Comparison of ENCODE assay signal across 13 cellular contexts in the genomic region with DNA sequence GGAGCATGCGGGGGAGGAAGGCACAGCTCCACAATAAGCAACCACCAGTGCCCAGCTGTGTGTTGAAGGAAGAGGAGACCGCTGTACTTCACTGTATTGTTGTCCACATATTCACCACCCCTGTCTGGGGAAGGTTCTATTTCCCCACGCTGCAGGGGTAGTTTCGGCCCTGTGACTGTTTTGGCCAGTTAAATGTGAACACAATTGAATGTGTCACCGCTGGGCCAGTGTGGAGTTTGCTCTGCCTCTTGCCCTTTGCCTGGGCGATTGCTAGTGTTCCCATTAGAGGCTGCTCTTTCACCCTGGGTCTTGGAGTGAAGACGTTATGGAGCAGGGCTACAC. TPM values are rescaled to one million over a fixed set of nuclear protein-coding genes. Genes with fewer than 3 reads are reported as not detected.
A peak's percentile ranks its signal among the peaks of the same experiment; 100 is the strongest.
DNase-seq lines count a peak whose midpoint lies in the region; ATAC-seq and TF ChIP-seq lines count a peak whose summit lies in the region.
"Had no signal": no experiment of that assay in that cellular context is flagged by ENCODE, and none has a peak within 500 bp of the region (broad histone marks: within the 10 kb centered on the region; RNA-seq: fewer than 3 reads in every experiment).

No MANE protein-coding gene starts in this region.

- intact Hi-C loops in MCF 10A (cut with micrococcal nuclease) = no loop called here
- intact Hi-C loops in breast epithelium (cut with DNase I; ENCODE audit: low total_unique reads) = no loop called here
- intact Hi-C loops in uterus (cut with DNase I; ENCODE audit: low total_unique reads) = no loop called here

- no peaks in the 10 kb centered on the region for H3K4me1 ChIP-seq in breast epithelium
- peaks cover 2 to 14% (median 8%) of the 10 kb centered on the region in 4 donors for H3K4me1 ChIP-seq in liver (ENCODE audit: control insufficient read depth in 4 of 4, insufficient read depth in 4 of 4, low read length in 3 of 4)
- peaks cover 4 to 7% of the 10 kb centered on the region in 2 donors for H3K4me1 ChIP-seq in uterus

- CTCF ChIA-PET in MCF 10A (lab: Yijun Ruan, JAX) = interaction anchor here (1.2 kb wide), 1 partner anchor 32 kb away, joined by 3 read pairs; the partner anchor contains the start of gene UBE4B

- H3K4me3 Mint-ChIP-seq in MCF 10A (ENCODE audit: unreplicated experiment) = no peak overlapping the region

- H3K27me3 ChIP-seq in breast epithelium = no peaks in the 10 kb centered on the region
- no peaks in the 10 kb centered on the region for H3K27me3 ChIP-seq in liver (ENCODE audit: control insufficient read depth in 4 of 4, insufficient read depth in 4 of 4, low read length in 3 of 4)
- H3K27me3 ChIP-seq in uterus = no peaks in the 10 kb centered on the region

- POLR2A ChIA-PET in MCF 10A (lab: Yijun Ruan, JAX) = interaction anchor here (1.9 kb wide), 1 partner anchor 10 kb away, joined by 6 read pairs; no protein-coding TSS in a partner anchor

- peak; percentile 30 to 43 for TF ChIP-seq RAD21 in liver (IDR thresholded peaks at IDR 0.05)

- no peaks in the 10 kb centered on the region for H3K27me3 Mint-ChIP-seq in MCF 10A (ENCODE audit: insufficient read depth, unreplicated experiment)

- TF ChIP-seq POLR2A in breast epithelium (IDR thresholded peaks at IDR 0.05) = no peak
- no peak for TF ChIP-seq POLR2A in uterus (IDR thresholded peaks at IDR 0.05)
- TF ChIP-seq POLR2A in erythroblast (IDR thresholded peaks at IDR 0.05; ENCODE audit: low read length) = no peak

- H3K9me3 ChIP-seq in breast epithelium (no peaks in the 10 kb centered on the region), liver (ENCODE audit: control insufficient read depth in 4 of 4, low read length in 3 of 4) (no peaks in the 10 kb centered on the region), uterus (no peaks in the 10 kb centered on the region)
- H3K9me3 ChIP-seq: HAP-1, thoracic aorta had no signal

- 42% methylated on average over 7 of the region's 7 CpGs for WGBS in liver

- TF ChIP-seq CTCF in MCF 10A (IDR thresholded peaks at IDR 0.05; ENCODE audit: unreplicated experiment) (no peak), breast epithelium (IDR thresholded peaks at IDR 0.05) (no peak), liver (IDR thresholded peaks at IDR 0.05; ENCODE audit: low read depth, low read length, missing input control) (no peak), uterus (IDR thresholded peaks at IDR 0.05) (no peak)

- H3K4me3 ChIP-seq in breast epithelium (no peak overlapping the region), liver (ENCODE audit: low read depth in 1 of 3, low read length in 3 of 3) (no peak overlapping the region), uterus (no peak overlapping the region)
- H3K4me3 ChIP-seq: HAP-1, thoracic aorta had no signal

- DNase-seq in MCF 10A (ENCODE audit: unreplicated experiment) = no peak
- no peak for DNase-seq in breast epithelium (ENCODE audit: low spot score in 2 of 2)
- no peak for DNase-seq in epithelial cell of prostate (ENCODE audit: low read depth, low spot score)
- no peak for DNase-seq in uterus
- DNase-seq in NCI-H1694 treated with DMSO at 0.1 percent for 48 hours (lab: John Stamatoyannopoulos, UW) = no peak
- no peak for DNase-seq in erythroblast (lab: John Stamatoyannopoulos, UW)
- DNase-seq: NCI-H1436; RPMI8226; stimulated activated CD4-positive, alpha-beta T cell treated with anti-CD3 and anti-CD28 coated beads, Interleukin-2, amount 100 ng/mL, for 48 hours had no signal

- no peak overlapping the region for H3K9ac ChIP-seq in liver (ENCODE audit: low read depth in 1 of 2, low read length in 2 of 2)

- peaks cover 39% of the 10 kb centered on the region for H3K4me1 Mint-ChIP-seq in MCF 10A (ENCODE audit: insufficient read depth, unreplicated experiment)

- H3K27ac Mint-ChIP-seq in MCF 10A (ENCODE audit: low read depth, unreplicated experiment) = peak overlapping the region; percentile 85

- H3K36me3 Mint-ChIP-seq in MCF 10A (ENCODE audit: insufficient read depth, unreplicated experiment) = peaks cover 13% of the 10 kb centered on the region

- H3K9me3 Mint-ChIP-seq in MCF 10A (ENCODE audit: unreplicated experiment) = no peaks in the 10 kb centered on the region

- no peak for ATAC-seq in GM19351 (IDR thresholded peaks at IDR 0.05; ENCODE audit: unreplicated experiment)

- H3K36me3 ChIP-seq in breast epithelium (no peaks in the 10 kb centered on the region), liver (ENCODE audit: control insufficient read depth in 4 of 4, insufficient read depth in 3 of 4, low read depth in 1 of 4, low read length in 3 of 4) (no peaks in the 10 kb centered on the region), uterus (no peaks in the 10 kb centered on the region)
- H3K36me3 ChIP-seq: HAP-1, thoracic aorta had no signal

- H3K27ac ChIP-seq in breast epithelium = peak overlapping the region in 1 of 2 donors; percentile 10
- H3K27ac ChIP-seq in epithelial cell of prostate = peak overlapping the region; percentile 94
- H3K27ac ChIP-seq in liver (ENCODE audit: low read depth in 1 of 2, low read length in 2 of 2) = peak overlapping the region; percentile 85 to 87
- H3K27ac ChIP-seq in uterus = peak overlapping the region; percentile 83 to 91

- no TSS peak for BruUV-seq in MCF 10A (replicated peaks; lab: Mats Ljungman, UMichigan)

TF ChIP-seq in liver, 16 proteins besides CTCF, POLR2A, EP300 and RAD21:
- TF ChIP-seq EGR1 (IDR thresholded peaks at IDR 0.05; ENCODE audit: low read depth in 2 of 2) (peak; percentile 25 to 55), FOXA2 (IDR thresholded peaks at IDR 0.05) (peak; percentile 34), NR2F2 (IDR thresholded peaks at IDR 0.05) (no peak), MAX (IDR thresholded peaks at IDR 0.05) (peak; percentile 44), YY1 (IDR thresholded peaks at IDR 0.05) (peak; percentile 75), SP1 (IDR thresholded peaks at IDR 0.05) (peak; percentile 71), JUND (IDR thresholded peaks at IDR 0.05) (peak; percentile 60 to 87), HNF4G (IDR thresholded peaks at IDR 0.05) (peak; percentile 69), HNF4A (conservative IDR thresholded peaks at IDR 0.05) (peak; percentile 92 to 99), TAF1 (conservative IDR thresholded peaks at IDR 0.05) (no peak), FOXA1 (IDR thresholded peaks at IDR 0.05) (no peak), GABPA (IDR thresholded peaks at IDR 0.05 in 1 of 2, conservative IDR thresholded peaks at IDR 0.05 in 1 of 2) (no peak), RXRA (IDR thresholded peaks at IDR 0.05) (peak; percentile 41 to 85), REST (IDR thresholded peaks at IDR 0.05) (no peak)
- TF ChIP-seq, protein P1, sequence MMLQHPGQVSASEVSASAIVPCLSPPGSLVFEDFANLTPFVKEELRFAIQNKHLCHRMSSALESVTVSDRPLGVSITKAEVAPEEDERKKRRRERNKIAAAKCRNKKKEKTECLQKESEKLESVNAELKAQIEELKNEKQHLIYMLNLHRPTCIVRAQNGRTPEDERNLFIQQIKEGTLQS (IDR thresholded peaks at IDR 0.05) = no peak
- TF ChIP-seq, protein P2, sequence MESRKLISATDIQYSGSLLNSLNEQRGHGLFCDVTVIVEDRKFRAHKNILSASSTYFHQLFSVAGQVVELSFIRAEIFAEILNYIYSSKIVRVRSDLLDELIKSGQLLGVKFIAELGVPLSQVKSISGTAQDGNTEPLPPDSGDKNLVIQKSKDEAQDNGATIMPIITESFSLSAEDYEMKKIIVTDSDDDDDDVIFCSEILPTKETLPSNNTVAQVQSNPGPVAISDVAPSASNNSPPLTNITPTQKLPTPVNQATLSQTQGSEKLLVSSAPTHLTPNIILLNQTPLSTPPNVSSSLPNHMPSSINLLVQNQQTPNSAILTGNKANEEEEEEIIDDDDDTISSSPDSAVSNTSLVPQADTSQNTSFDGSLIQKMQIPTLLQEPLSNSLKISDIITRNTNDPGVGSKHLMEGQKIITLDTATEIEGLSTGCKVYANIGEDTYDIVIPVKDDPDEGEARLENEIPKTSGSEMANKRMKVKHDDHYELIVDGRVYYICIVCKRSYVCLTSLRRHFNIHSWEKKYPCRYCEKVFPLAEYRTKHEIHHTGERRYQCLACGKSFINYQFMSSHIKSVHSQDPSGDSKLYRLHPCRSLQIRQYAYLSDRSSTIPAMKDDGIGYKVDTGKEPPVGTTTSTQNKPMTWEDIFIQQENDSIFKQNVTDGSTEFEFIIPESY (IDR thresholded peaks at IDR 0.05) = peak; percentile 55

RNA-seq across cellular contexts. Expression of gene UBE4B, which starts 32.6 kb away (rescaled TPM):
- total RNA-seq in MCF 10A (2022) = 31.2 and 43.1 TPM in 2 replicates
- total RNA-seq in breast epithelium = 10 to 100 TPM; 36.4 to 43.4 (median 41.7) TPM
- 10 to 100 TPM; 21.1 to 25.5 TPM for total RNA-seq in liver
- polyA plus RNA-seq in liver = 10 to 100 TPM in 1 of 2 donors, 1 to 10 TPM in 1; 7.5 to 12.0 TPM
- total RNA-seq in uterus = 10 to 100 TPM; 15.4 to 54.2 (median 30.4) TPM
